ENCODE assay signal across 25 cellular contexts in the genomic region with DNA sequence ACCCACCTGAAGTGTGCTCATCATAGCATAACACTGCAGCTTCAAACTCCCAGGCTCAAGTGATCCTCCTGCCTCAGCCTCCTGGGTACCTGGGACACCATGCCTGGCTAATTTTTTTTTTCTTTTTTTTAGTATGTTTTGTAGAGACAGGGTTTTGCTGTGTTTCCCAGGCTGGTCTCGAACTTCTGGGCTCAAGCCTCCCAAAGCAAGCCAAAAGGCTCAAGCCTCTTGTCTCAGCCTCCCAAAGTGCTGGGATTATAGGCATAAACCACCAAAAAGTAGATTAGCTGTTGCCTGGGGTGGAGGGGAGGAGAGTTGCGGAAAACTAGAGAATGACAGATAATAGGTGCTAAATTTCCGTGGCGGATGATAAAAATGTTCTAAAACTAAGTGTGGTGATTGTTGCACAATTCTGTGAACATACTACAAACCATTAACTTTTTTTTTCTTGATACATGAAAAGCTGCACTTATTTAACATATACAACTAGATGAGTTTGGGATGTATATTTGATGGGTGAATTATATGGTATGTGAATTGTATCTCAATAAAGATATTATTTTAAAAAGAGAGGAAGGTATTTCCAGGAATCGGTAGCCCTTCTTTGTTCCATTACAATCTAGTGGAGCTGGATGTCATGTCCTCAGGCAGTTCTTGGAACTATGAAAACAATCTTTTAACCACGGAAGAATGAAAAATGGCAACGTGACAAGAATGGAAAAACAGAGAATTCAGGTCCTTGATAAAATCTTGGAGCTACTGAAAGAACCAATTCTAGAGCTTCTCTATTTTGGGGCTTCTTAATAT. TPM values are rescaled to one million over a fixed set of nuclear protein-coding genes. Genes with fewer than 3 reads are reported as not detected.
DNase-seq lines count a peak whose midpoint lies in the region; ATAC-seq and TF ChIP-seq lines count a peak whose summit lies in the region.
"Had no signal": no experiment of that assay in that cellular context is flagged by ENCODE, and none has a peak within 500 bp of the region (broad histone marks: within the 10 kb centered on the region; RNA-seq: fewer than 3 reads in every experiment).

No MANE protein-coding gene starts in this region.

- intact Hi-C loops in IMR-90 (cut with micrococcal nuclease) = no loop called here
- intact Hi-C loops in activated CD4-positive, alpha-beta T cell treated with anti-CD3 and anti-CD28 coated beads, Interleukin-2, amount 10 ng/mL, durations not matched to agents 24 days and 14 days (cut with micrococcal nuclease) = no loop called here

- no peaks in the 10 kb centered on the region for H4K20me1 ChIP-seq in IMR-90 (ENCODE audit: insufficient read depth, low read length)

- H3K36me3 ChIP-seq in BJ (ENCODE audit: control insufficient read depth, insufficient read depth, low read length) (no peaks in the 10 kb centered on the region), IMR-90 (ENCODE audit: control insufficient read depth, insufficient read depth, low read length) (no peaks in the 10 kb centered on the region), tibial nerve (no peaks in the 10 kb centered on the region)
- H3K36me3 ChIP-seq: pancreas, sigmoid colon, upper lobe of right lung had no signal

- no peak overlapping the region for H3K9ac ChIP-seq in IMR-90 (ENCODE audit: low read depth, low read length)

- H4K8ac ChIP-seq in IMR-90 (ENCODE audit: low read depth in 2 of 2, low read length in 2 of 2) = no peak overlapping the region

- TF ChIP-seq RAD21 in IMR-90 (IDR thresholded peaks at IDR 0.05; ENCODE audit: low read length) = no peak

- H3K27ac ChIP-seq in IMR-90 (ENCODE audit: insufficient read depth, low read length) (no peak overlapping the region), tibial nerve (no peak overlapping the region)
- H3K27ac ChIP-seq: HL-60, pancreas, sigmoid colon, upper lobe of right lung had no signal

- TF ChIP-seq CTCF in BJ (IDR thresholded peaks at IDR 0.05; ENCODE audit: insufficient read depth, low read depth, low read length) (no peak), IMR-90 (conservative IDR thresholded peaks at IDR 0.05; ENCODE audit: low read depth, low read length) (no peak), fibroblast of pulmonary artery (IDR thresholded peaks at IDR 0.05; ENCODE audit: low read length, missing control alignments) (no peak), tibial nerve (IDR thresholded peaks at IDR 0.05) (no peak)

- no peak overlapping the region for H3K4me2 ChIP-seq in IMR-90 (ENCODE audit: low read depth, low read length)

- peaks cover 9% of the 10 kb centered on the region for H3K27me3 Mint-ChIP-seq in activated CD4-positive, alpha-beta T cell treated with anti-CD3 and anti-CD28 coated beads, Interleukin-2, amount 10 ng/mL, durations not matched to agents 24 days and 14 days
- H3K27me3 Mint-ChIP-seq: activated CD4-positive, alpha-beta T cell treated with anti-CD3 and anti-CD28 coated beads for 36 hours had no signal

- no peak overlapping the region for H2AK9ac ChIP-seq in IMR-90 (replicated peaks; ENCODE audit: low read depth, low read length, poor library complexity)

- H3K4me1 ChIP-seq in IMR-90 (ENCODE audit: control insufficient read depth, insufficient read depth, low read length) (peaks cover 2% of the 10 kb centered on the region; the same call in 1 of the 2 replicates), tibial nerve (peaks cover 0 to 3% (median 0%) of the 10 kb centered on the region in 4 donors)

- H3K4me1 Mint-ChIP-seq in activated CD4-positive, alpha-beta T cell treated with anti-CD3 and anti-CD28 coated beads, Interleukin-2, amount 10 ng/mL, durations not matched to agents 24 days and 14 days = peaks cover 7% of the 10 kb centered on the region
- H3K4me1 Mint-ChIP-seq: activated CD4-positive, alpha-beta T cell treated with anti-CD3 and anti-CD28 coated beads for 36 hours; natural killer cell; T-cell had no signal

- DNase-seq in BJ (ENCODE audit: low read depth) = peak; percentile 31
- no peak for DNase-seq in IMR-90
- DNase-seq in amniotic stem cell (lab: John Stamatoyannopoulos, UW) = peak; percentile 18
- DNase-seq in fibroblast of pulmonary artery (ENCODE audit: low read depth) = peak; percentile 51
- DNase-seq in NCI-H2107 (lab: John Stamatoyannopoulos, UW) = no peak
- DNase-seq in tibial nerve (ENCODE audit: low spot score in 2 of 2) = no peak
- DNase-seq in activated CD4-positive, alpha-beta T cell treated with anti-CD3 and anti-CD28 coated beads, Interleukin-2, amount 10 ng/mL, durations not matched to agents 24 days and 14 days = no peak
- DNase-seq: activated CD4-positive, alpha-beta T cell treated with anti-CD3 and anti-CD28 coated beads for 36 hours; activated naive CD4-positive, alpha-beta T cell treated with anti-CD3 and anti-CD28 coated beads, Interleukin-2, amount 10 ng/mL, durations not matched to agents 7 days and 5 days; AML-193; aorta; DMS79; natural killer cell; NCI-H1694 treated with DMSO at 0.1 percent for 48 hours; NCI-H2227 treated with DMSO at 0.1 percent for 48 hours; NCI-H774; pancreas; SHP77 treated with DMSO at 0.1 percent for 48 hours; sigmoid colon; stimulated activated CD4-positive, alpha-beta T cell treated with anti-CD3 and anti-CD28 coated beads, Interleukin-15, amount 100 ng/mL, for 24 hours; T-cell; upper lobe of right lung had no signal

- no peak overlapping the region for H3K23ac ChIP-seq in IMR-90 (ENCODE audit: low read depth, low read length)

- H3K4me3 Mint-ChIP-seq in activated CD4-positive, alpha-beta T cell treated with anti-CD3 and anti-CD28 coated beads, Interleukin-2, amount 10 ng/mL, durations not matched to agents 24 days and 14 days = no peak overlapping the region
- H3K4me3 Mint-ChIP-seq: activated CD4-positive, alpha-beta T cell treated with anti-CD3 and anti-CD28 coated beads for 36 hours; activated naive CD4-positive, alpha-beta T cell treated with anti-CD3 and anti-CD28 coated beads, Interleukin-2, amount 10 ng/mL, durations not matched to agents 7 days and 5 days; natural killer cell; T-cell had no signal

- H3K27ac Mint-ChIP-seq in activated CD4-positive, alpha-beta T cell treated with anti-CD3 and anti-CD28 coated beads, Interleukin-2, amount 10 ng/mL, durations not matched to agents 24 days and 14 days = no peak overlapping the region
- H3K27ac Mint-ChIP-seq: activated CD4-positive, alpha-beta T cell treated with anti-CD3 and anti-CD28 coated beads for 36 hours; activated naive CD4-positive, alpha-beta T cell treated with anti-CD3 and anti-CD28 coated beads, Interleukin-2, amount 10 ng/mL, durations not matched to agents 7 days and 5 days; natural killer cell; T-cell had no signal

- ATAC-seq in IMR-90 (ENCODE audit: low read depth) (no peak), GM18873 (IDR thresholded peaks at IDR 0.05; ENCODE audit: low FRiP score, unreplicated experiment) (no peak)
- ATAC-seq: activated CD4-positive, alpha-beta T cell treated with anti-CD3 and anti-CD28 coated beads for 36 hours; left lobe of liver; natural killer cell; pancreas; T-cell; upper lobe of right lung had no signal

- H2BK120ac ChIP-seq in IMR-90 (ENCODE audit: low read depth, low read length) = no peak overlapping the region

- H4K5ac ChIP-seq in IMR-90 (ENCODE audit: low read depth, low read length) = no peak overlapping the region

- H2BK15ac ChIP-seq in IMR-90 (ENCODE audit: low read depth, low read length) = no peak overlapping the region

- CTCF ChIA-PET in BJ (lab: Yijun Ruan, JAX) = interaction anchor here (0.9 to 1.8 kb wide), 2 partner anchors 10 to 26 kb away, joined by 4 read pairs; no protein-coding TSS in a partner anchor
- CTCF ChIA-PET in IMR-90 (lab: Yijun Ruan, JAX) = no interaction called here

- no peak overlapping the region for H3K18ac ChIP-seq in IMR-90 (ENCODE audit: low read depth, low read length)

- in situ Hi-C loops in IMR-90 (cut with MboI; ENCODE audit: low sequenced_read_pairs) = no loop called here

- no TSS peak for BruUV-seq in IMR-90 (replicated peaks; lab: Mats Ljungman, UMichigan)

- H3K4me3 ChIP-seq in BJ (ENCODE audit: low read depth, low read length) (no peak overlapping the region), IMR-90 (ENCODE audit: insufficient read depth, low read depth, low read length) (no peak overlapping the region), fibroblast of pulmonary artery (replicated peaks; ENCODE audit: low read depth, low read length) (no peak overlapping the region), tibial nerve (no peak overlapping the region)
- H3K4me3 ChIP-seq: pancreas, sigmoid colon, upper lobe of right lung had no signal

- TF ChIP-seq POLR2A in IMR-90 (IDR thresholded peaks at IDR 0.05; ENCODE audit: low read depth, low read length) = no peak
- no peak for TF ChIP-seq POLR2A in tibial nerve (IDR thresholded peaks at IDR 0.05)

- no peak overlapping the region for H2AFZ ChIP-seq in IMR-90 (replicated peaks; ENCODE audit: low read length, poor library complexity)

- no peak overlapping the region for H3K14ac ChIP-seq in IMR-90 (replicated peaks; ENCODE audit: low read depth, low read length)

- WGBS in IMR-90 (ENCODE audit: extremely low coverage in 2 of 2, insufficient read length in 1 of 2), 2 experiments = 80% methylated on average over 1 of the region's 7 CpGs; no CpG with 5 or more reads in 1 of the 2 experiments
- WGBS in tibial nerve, 2 donors = 53 to 54% methylated on average over 7 of the region's 7 CpGs

- H3K79me1 ChIP-seq in IMR-90 (ENCODE audit: low read depth in 1 of 2, low read length in 2 of 2) = no peaks in the 10 kb centered on the region

- no peak overlapping the region for H3K56ac ChIP-seq in IMR-90 (ENCODE audit: extremely low read depth, insufficient read depth, low read length)

- no peak overlapping the region for H4K91ac ChIP-seq in IMR-90 (ENCODE audit: insufficient read depth, low read depth, low read length)

- H2BK5ac ChIP-seq in IMR-90 (ENCODE audit: low read depth, low read length, poor library complexity, severe bottlenecking) = no peak overlapping the region

- dilution Hi-C loops in IMR-90 (cut with HindIII; ENCODE audit: low sequenced_read_pairs, unreplicated experiment) = no loop called here

- no peak overlapping the region for H3K4ac ChIP-seq in IMR-90 (ENCODE audit: low read depth, low read length)

- POLR2A ChIA-PET in BJ (lab: Charles Lee) = interaction anchor here (0.5 to 0.8 kb wide), 3 partner anchors 11 to 211 kb away, joined by 3 to 6 read pairs (median 4); no protein-coding TSS in a partner anchor
- POLR2A ChIA-PET in IMR-90 (lab: Charles Lee; ENCODE audit: unreplicated experiment) = no interaction called here

- no peaks in the 10 kb centered on the region for H3K27me3 ChIP-seq in BJ (ENCODE audit: control insufficient read depth, insufficient read depth, low read length)
- no peaks in the 10 kb centered on the region for H3K27me3 ChIP-seq in IMR-90 (ENCODE audit: control insufficient read depth, insufficient read depth, low read length)
- H3K27me3 ChIP-seq in tibial nerve = no peaks in the 10 kb centered on the region
- H3K27me3 ChIP-seq: pancreas, sigmoid colon, upper lobe of right lung had no signal

- H3K9me1 ChIP-seq in IMR-90 (ENCODE audit: insufficient read depth, low read length) = peaks cover 5% of the 10 kb centered on the region; the same call in 1 of the 2 replicates

- H3K36me3 Mint-ChIP-seq in activated CD4-positive, alpha-beta T cell treated with anti-CD3 and anti-CD28 coated beads, Interleukin-2, amount 10 ng/mL, durations not matched to agents 24 days and 14 days (ENCODE audit: low read depth) = no peaks in the 10 kb centered on the region
- H3K36me3 Mint-ChIP-seq: activated naive CD4-positive, alpha-beta T cell treated with anti-CD3 and anti-CD28 coated beads, Interleukin-2, amount 10 ng/mL, durations not matched to agents 7 days and 5 days; natural killer cell; T-cell had no signal

- H2BK20ac ChIP-seq in IMR-90 (ENCODE audit: low read depth, low read length) = no peak overlapping the region

- TF ChIP-seq EP300 in tibial nerve (IDR thresholded peaks at IDR 0.05) = no peak

- no peaks in the 10 kb centered on the region for H3K9me3 Mint-ChIP-seq in activated CD4-positive, alpha-beta T cell treated with anti-CD3 and anti-CD28 coated beads, Interleukin-2, amount 10 ng/mL, durations not matched to agents 24 days and 14 days
- H3K9me3 Mint-ChIP-seq: activated naive CD4-positive, alpha-beta T cell treated with anti-CD3 and anti-CD28 coated beads, Interleukin-2, amount 10 ng/mL, durations not matched to agents 7 days and 5 days; natural killer cell; T-cell had no signal

- H2AK5ac ChIP-seq in IMR-90 (ENCODE audit: low read depth, low read length) = no peak overlapping the region

- H3K9me3 ChIP-seq in IMR-90 (ENCODE audit: control insufficient read depth, insufficient read depth, low read length) = no peaks in the 10 kb centered on the region
- no peaks in the 10 kb centered on the region for H3K9me3 ChIP-seq in tibial nerve
- H3K9me3 ChIP-seq: pancreas, sigmoid colon, upper lobe of right lung had no signal

RNA-seq across cellular contexts. Expression of gene MED18, which starts 27.3 kb away (rescaled TPM):
- polyA plus RNA-seq in BJ (2011; rRNA removed) (21.2 and 23.0 TPM in 2 replicates), IMR-90 (2012; rRNA removed) (12.2 and 12.9 TPM in 2 replicates)
- polyA minus RNA-seq in BJ (2011; rRNA and poly(A)+ RNA removed) = 25.4 and 44.5 TPM in 2 replicates
- total RNA-seq in IMR-90 (2012; rRNA removed) (28.9 and 32.8 TPM in 2 replicates), tibial nerve (10 to 100 TPM in 2 of 4 donors, 1 to 10 TPM in 2; 9.4 to 21.2 (median 12.0) TPM)
- polyA plus RNA-seq in IMR-90 (2012; cell fraction: cytosol; rRNA removed) = 8.0 and 8.7 TPM in 2 replicates
- 3.9 and 6.0 TPM in 2 replicates for polyA plus RNA-seq in IMR-90 (2012; cell fraction: nucleus; rRNA removed; ENCODE audit: low replicate concordance)
- 20.8 and 23.2 TPM in 2 replicates for total RNA-seq in activated CD4-positive, alpha-beta T cell treated with anti-CD3 and anti-CD28 coated beads, Interleukin-2, amount 10 ng/mL, durations not matched to agents 24 days and 14 days

RNA-seq across cellular contexts. Expression of gene SESN2, which starts 42.3 kb away (rescaled TPM):
- polyA plus RNA-seq in BJ (2011; rRNA removed) (35.4 and 53.4 TPM in 2 replicates), IMR-90 (2012; rRNA removed) (20.9 and 21.7 TPM in 2 replicates)
- 50.1 and 77.8 TPM in 2 replicates for polyA minus RNA-seq in BJ (2011; rRNA and poly(A)+ RNA removed)
- total RNA-seq in IMR-90 (2012; rRNA removed) (8.1 and 10.2 TPM in 2 replicates), tibial nerve (10 to 100 TPM in 1 of 4 donors, 1 to 10 TPM in 3; 6.9 to 16.2 (median 8.9) TPM)
- polyA plus RNA-seq in IMR-90 (2012; cell fraction: cytosol; rRNA removed) = 12.0 and 27.8 TPM in 2 replicates
- 32.4 and 50.9 TPM in 2 replicates for polyA plus RNA-seq in IMR-90 (2012; cell fraction: nucleus; rRNA removed; ENCODE audit: low replicate concordance)
- total RNA-seq in activated CD4-positive, alpha-beta T cell treated with anti-CD3 and anti-CD28 coated beads, Interleukin-2, amount 10 ng/mL, durations not matched to agents 24 days and 14 days = 14.1 and 14.8 TPM in 2 replicates

Comparison
In these comparisons a context has a peak if more than half of its experiments do, and no peak if none do; other contexts are left out.
1. DNase-seq: peak in BJ (single experiment), amniotic stem cell (single experiment) and fibroblast of pulmonary artery (single experiment); none in IMR-90 (single experiment), NCI-H2107 (single experiment), tibial nerve (0 of 2) and activated CD4-positive, alpha-beta T cell treated with anti-CD3 and anti-CD28 coated beads, Interleukin-2, amount 10 ng/mL, durations not matched to agents 24 days and 14 days (single experiment).